ENCODE assay signal across 8 cellular contexts in the genomic region with DNA sequence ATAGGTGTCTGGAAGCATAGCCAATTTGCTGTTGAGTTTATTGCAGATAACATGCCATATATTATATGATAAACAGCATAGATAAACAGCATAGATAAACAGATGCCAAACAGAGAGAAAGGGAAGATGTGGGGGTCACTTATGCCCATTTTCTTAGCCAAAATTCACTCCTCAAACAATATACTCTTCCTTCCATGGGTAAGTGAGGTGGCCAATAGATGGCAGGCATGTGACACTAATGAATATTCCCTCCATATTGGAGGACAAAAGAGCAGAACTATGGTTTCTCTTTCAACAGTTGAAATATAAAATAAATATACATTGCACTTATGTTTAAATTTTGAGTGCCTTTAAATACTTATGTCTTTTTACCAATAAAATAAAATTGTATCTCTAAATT.
DNase-seq lines count a peak whose midpoint lies in the region; ATAC-seq and TF ChIP-seq lines count a peak whose summit lies in the region.

No MANE protein-coding gene starts in this region.

- H2AFZ ChIP-seq in SK-N-SH (ENCODE audit: low read depth): no peak overlapping the region

- ATAC-seq in HG03354 (IDR thresholded peaks at IDR 0.05; ENCODE audit: poor library complexity, severe bottlenecking, unreplicated experiment) (peak; percentile 42), left lobe of liver (peak; percentile 59), HG03039 (IDR thresholded peaks at IDR 0.05; ENCODE audit: unreplicated experiment) (no peak)

- peak; percentile 84 for TF ChIP-seq RAD21 in SK-N-SH (IDR thresholded peaks at IDR 0.05; ENCODE audit: low read length)

- no peaks in the 10 kb centered on the region for H3K36me3 ChIP-seq in SK-N-SH (replicated peaks in 1 of 2; ENCODE audit: control insufficient read depth in 1 of 2, insufficient read depth in 2 of 2, low read length in 1 of 2)

- no peak overlapping the region for H3K4me2 ChIP-seq in SK-N-SH

- DNase-seq in DMS153 (lab: John Stamatoyannopoulos, UW): peak; percentile 16
- DNase-seq in SK-N-SH: peak; percentile 22
- DNase-seq in left lobe of liver (ENCODE audit: low spot score): no peak
- no peak for DNase-seq in EL
- DNase-seq in GF-D8 (lab: John Stamatoyannopoulos, UW): no peak
- no peak for DNase-seq in NCI-H187 (lab: John Stamatoyannopoulos, UW)

- no peaks in the 10 kb centered on the region for H3K79me2 ChIP-seq in SK-N-SH (ENCODE audit: insufficient read depth)

- H3K9ac ChIP-seq in SK-N-SH: no peak overlapping the region

- no peak for TF ChIP-seq EP300 in SK-N-SH (IDR thresholded peaks at IDR 0.05; ENCODE audit: borderline replicate concordance in 1 of 2, low read depth in 1 of 2, low read length in 1 of 2)

- H3K9me3 ChIP-seq in SK-N-SH: no peaks in the 10 kb centered on the region

- H3F3A ChIP-seq in SK-N-SH (replicated peaks; ENCODE audit: insufficient read depth): no peaks in the 10 kb centered on the region

- no peak overlapping the region for H3K27ac ChIP-seq in SK-N-SH (ENCODE audit: low read depth in 2 of 2, low read length in 1 of 2)

- H4K20me1 ChIP-seq in SK-N-SH (ENCODE audit: insufficient read depth): no peaks in the 10 kb centered on the region

- H3K27me3 ChIP-seq in SK-N-SH (ENCODE audit: insufficient read depth): no peaks in the 10 kb centered on the region

- H3K9me2 ChIP-seq in SK-N-SH: no peaks in the 10 kb centered on the region

- H3K4me1 ChIP-seq in SK-N-SH (ENCODE audit: control insufficient read depth in 1 of 2, insufficient read depth in 2 of 2, low read depth in 1 of 2, low read length in 1 of 2): no peaks in the 10 kb centered on the region

- POLR2A ChIA-PET in SK-N-SH (lab: Yijun Ruan, JAX): no interaction called here

- H3K4me3 ChIP-seq in SK-N-SH (ENCODE audit: low read depth in 2 of 2, low read length in 1 of 2): no peak overlapping the region

- TF ChIP-seq CTCF in SK-N-SH (IDR thresholded peaks at IDR 0.05): peak; percentile 60

- CTCF ChIA-PET in SK-N-SH (lab: Yijun Ruan, JAX): no interaction called here

TF ChIP-seq in SK-N-SH, 30 proteins besides CTCF, POLR2A, EP300 and RAD21:
- TF ChIP-seq FOSL2 (IDR thresholded peaks at IDR 0.05; ENCODE audit: borderline replicate concordance, low read depth): no peak
- peak; percentile 46; the same call in 1 of the 2 replicates for TF ChIP-seq SMC3 (IDR thresholded peaks at IDR 0.05; ENCODE audit: low read depth, low read length)
- TF ChIP-seq JUND (IDR thresholded peaks at IDR 0.05): no peak

Comparison
In these comparisons a context has a peak if more than half of its experiments do, and no peak if none do; other contexts are left out.
1. DNase-seq: peak in DMS153 (single experiment) and SK-N-SH (single experiment); none in left lobe of liver (single experiment), EL (single experiment), GF-D8 (single experiment) and NCI-H187 (0 of 2).